In the genomic region with DNA sequence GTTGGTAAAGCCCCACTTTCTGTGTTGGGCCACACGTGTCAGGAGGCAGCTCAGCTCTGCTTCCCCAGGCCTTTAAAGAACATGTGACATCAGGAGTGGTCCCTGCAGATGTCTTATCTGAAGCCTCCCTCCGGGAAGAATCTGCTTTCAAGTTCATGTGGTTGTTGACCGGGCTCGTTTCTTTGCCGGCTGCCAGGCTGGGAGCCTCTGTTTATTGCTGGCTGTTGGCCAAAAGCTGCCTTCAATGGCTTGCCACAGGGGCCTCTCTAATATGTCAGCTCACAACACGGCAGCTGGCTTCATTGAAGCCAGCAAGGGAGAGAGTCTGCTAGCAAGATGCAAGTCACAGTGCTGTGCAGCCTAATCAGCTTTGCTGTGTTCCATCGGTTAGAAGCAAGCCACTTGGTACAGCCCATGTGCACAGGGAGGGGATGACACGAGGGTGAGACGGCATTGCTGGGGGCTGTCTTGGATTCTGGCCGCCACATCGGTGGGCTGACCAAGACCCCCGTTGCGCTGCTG, we compare ENCODE assay signal across 10 cellular contexts. TPM values are rescaled to one million over a fixed set of nuclear protein-coding genes. Genes with fewer than 3 reads are reported as not detected.
DNase-seq lines count a peak whose midpoint lies in the region; ATAC-seq and TF ChIP-seq lines count a peak whose summit lies in the region.
"Had no signal": no experiment of that assay in that cellular context is flagged by ENCODE, and none has a peak within 500 bp of the region (broad histone marks: within the 10 kb centered on the region; RNA-seq: fewer than 3 reads in every experiment).

No MANE protein-coding gene starts in this region.

- no peaks in the 10 kb centered on the region for H4K20me1 ChIP-seq in H9 (ENCODE audit: control insufficient read depth, insufficient read depth, insufficient read length)

- no peak overlapping the region for H3K23ac ChIP-seq in H9 (ENCODE audit: insufficient read length, low read depth, low read length)

- H3K36me3 ChIP-seq in rectal smooth muscle tissue (ENCODE audit: control insufficient read depth, insufficient read depth, low read length), result peaks cover 3% of the 10 kb centered on the region
- H3K36me3 ChIP-seq in CD4-positive, alpha-beta memory T cell (ENCODE audit: insufficient read depth, low read length), result no peaks in the 10 kb centered on the region

- no peak for TF ChIP-seq CTCF in H9 (conservative IDR thresholded peaks at IDR 0.05)

- CTCF ChIA-PET in CD4-positive, alpha-beta memory T cell (lab: Charles Lee; ENCODE audit: partially characterized antibody), result no interaction called here

- no peak overlapping the region for H3K27ac ChIP-seq in H9 (ENCODE audit: insufficient read length, low read depth, low read length)
- peak overlapping the region; percentile 94 for H3K27ac ChIP-seq in rectal smooth muscle tissue (ENCODE audit: low read depth, low read length)
- H3K27ac ChIP-seq in CD4-positive, alpha-beta memory T cell (ENCODE audit: low read depth, low read length), result no peak overlapping the region
- H3K27ac ChIP-seq: parathyroid adenoma had no signal

- no peaks in the 10 kb centered on the region for H3K36me3 Mint-ChIP-seq in H9 (ENCODE audit: insufficient read depth in 1 of 3, low read depth in 3 of 3)
- no peaks in the 10 kb centered on the region for H3K36me3 Mint-ChIP-seq in CD4-positive, alpha-beta memory T cell

- no peaks in the 10 kb centered on the region for H3K79me1 ChIP-seq in H9 (ENCODE audit: insufficient read depth, low read depth, low read length, poor library complexity, severe bottlenecking)

- H3K9me3 Mint-ChIP-seq in H9, result no peaks in the 10 kb centered on the region; a peak in 1 of 5 replicates
- no peaks in the 10 kb centered on the region for H3K9me3 Mint-ChIP-seq in CD4-positive, alpha-beta memory T cell

- no peak overlapping the region for H2BK15ac ChIP-seq in H9 (ENCODE audit: low read depth, low read length)

- H3K9ac ChIP-seq in H9 (ENCODE audit: extremely low read depth, insufficient read length, low read length), result no peak overlapping the region
- no peak overlapping the region for H3K9ac ChIP-seq in rectal smooth muscle tissue (ENCODE audit: low read length)
- H3K9ac ChIP-seq: parathyroid adenoma had no signal

- no peaks in the 10 kb centered on the region for H3K23me2 ChIP-seq in H9 (ENCODE audit: insufficient read length, low read depth, low read length, poor library complexity, severe bottlenecking)

- no peak overlapping the region for H2BK12ac ChIP-seq in H9 (ENCODE audit: insufficient read length, low read depth, low read length)

- peaks cover 5 to 15% of the 10 kb centered on the region in 2 experiments for H3K4me1 Mint-ChIP-seq in H9
- H3K4me1 Mint-ChIP-seq in CD4-positive, alpha-beta memory T cell, result peaks cover 0 to 4% (median 1%) of the 10 kb centered on the region in 4 donors

- no peak overlapping the region for H3K14ac ChIP-seq in H9 (ENCODE audit: insufficient read depth, low read length)

- H3K4me1 ChIP-seq in H9 (ENCODE audit: insufficient read depth, low read length), result no peaks in the 10 kb centered on the region
- peaks cover 52% of the 10 kb centered on the region for H3K4me1 ChIP-seq in rectal smooth muscle tissue (ENCODE audit: control insufficient read depth, insufficient read depth, low read length)
- H3K4me1 ChIP-seq in CD4-positive, alpha-beta memory T cell (ENCODE audit: insufficient read depth, low read length), result no peaks in the 10 kb centered on the region
- H3K4me1 ChIP-seq: parathyroid adenoma had no signal

- H3K56ac ChIP-seq in H9 (ENCODE audit: insufficient read length, low read depth, low read length), result no peak overlapping the region

- H4K8ac ChIP-seq in H9 (replicated peaks; ENCODE audit: insufficient read length, low read depth, low read length), result no peak overlapping the region

- no peaks in the 10 kb centered on the region for H3K79me2 ChIP-seq in H9 (ENCODE audit: insufficient read depth, low read length)
- H3K79me2 ChIP-seq: parathyroid adenoma had no signal

- H3K27me3 ChIP-seq in H9 (ENCODE audit: insufficient read depth, low read length), result no peaks in the 10 kb centered on the region
- no peaks in the 10 kb centered on the region for H3K27me3 ChIP-seq in rectal smooth muscle tissue (ENCODE audit: control insufficient read depth, insufficient read depth, low read length)
- no peaks in the 10 kb centered on the region for H3K27me3 ChIP-seq in CD4-positive, alpha-beta memory T cell (ENCODE audit: insufficient read depth, low read length)

- H2AFZ ChIP-seq in H9 (ENCODE audit: low read length), result no peak overlapping the region
- H2AFZ ChIP-seq: parathyroid adenoma had no signal

- no peak overlapping the region for H3K4me2 ChIP-seq in H9 (ENCODE audit: insufficient read depth, insufficient read length, low read length)

- peak; percentile 22 for DNase-seq in H9
- peak; percentile 94 for DNase-seq in NCI-H510A treated with DMSO at 0.1 percent for 48 hours (lab: John Stamatoyannopoulos, UW)
- DNase-seq in erythroblast (lab: John Stamatoyannopoulos, UW), result peak; percentile 76 to 77
- no peak for DNase-seq in CD4-positive, alpha-beta memory T cell

- H3K4me3 Mint-ChIP-seq in H9, result no peak overlapping the region
- no peak overlapping the region for H3K4me3 Mint-ChIP-seq in CD4-positive, alpha-beta memory T cell

- no peak overlapping the region for H2BK20ac ChIP-seq in H9 (ENCODE audit: low read depth, low read length, poor library complexity, severe bottlenecking)

- no peak overlapping the region for H3K4me3 ChIP-seq in rectal smooth muscle tissue (ENCODE audit: low read length)
- no peak overlapping the region for H3K4me3 ChIP-seq in CD4-positive, alpha-beta memory T cell (ENCODE audit: low read length in 2 of 2)

- ATAC-seq in GM19035 (IDR thresholded peaks at IDR 0.05; ENCODE audit: unreplicated experiment) (no peak), HG03521 (IDR thresholded peaks at IDR 0.05; ENCODE audit: unreplicated experiment) (no peak), GM18520 (IDR thresholded peaks at IDR 0.05; ENCODE audit: unreplicated experiment) (no peak)

- H3K9me3 ChIP-seq in H9 (ENCODE audit: control insufficient read depth, low read depth, low read length), result no peaks in the 10 kb centered on the region
- no peaks in the 10 kb centered on the region for H3K9me3 ChIP-seq in CD4-positive, alpha-beta memory T cell (ENCODE audit: control insufficient read depth in 1 of 2, low read length in 2 of 2)

- no peak overlapping the region for H4K91ac ChIP-seq in H9 (ENCODE audit: insufficient read length, low read depth, low read length)

- H4K5ac ChIP-seq in H9 (ENCODE audit: insufficient read length, low read depth, low read length), result no peak overlapping the region

- H2AK5ac ChIP-seq in H9 (ENCODE audit: insufficient read length, low read length), result no peak overlapping the region

- H2BK5ac ChIP-seq in H9 (ENCODE audit: insufficient read length, low read length), result no peak overlapping the region

- intact Hi-C loops in CD4-positive, alpha-beta memory T cell (cut with micrococcal nuclease), result no loop called here

- H3T11ph ChIP-seq in H9 (ENCODE audit: low read length), result no peak overlapping the region

- no peak for TF ChIP-seq POLR2A in erythroblast (IDR thresholded peaks at IDR 0.05; ENCODE audit: low read length)

- no peak overlapping the region for H3K4ac ChIP-seq in H9 (ENCODE audit: low read depth, low read length)

- no CpG with 5 or more reads among the region's 13 CpGs for WGBS in H9 (ENCODE audit: extremely low coverage, insufficient read length, low lambda C conversion rate)

- no peak overlapping the region for H3K18ac ChIP-seq in H9 (ENCODE audit: insufficient read length, low read depth, low read length)

- no peak overlapping the region for H2BK120ac ChIP-seq in H9 (ENCODE audit: low read depth, low read length, poor library complexity, severe bottlenecking)

- H3K27ac Mint-ChIP-seq in H9, result no peak overlapping the region
- no peak overlapping the region for H3K27ac Mint-ChIP-seq in CD4-positive, alpha-beta memory T cell

- H3K27me3 Mint-ChIP-seq in H9 (ENCODE audit: low read depth), result no peaks in the 10 kb centered on the region
- H3K27me3 Mint-ChIP-seq in CD4-positive, alpha-beta memory T cell, result peaks cover 6 to 8% of the 10 kb centered on the region in 2 donors

- POLR2A ChIA-PET in CD4-positive, alpha-beta memory T cell (lab: Charles Lee; ENCODE audit: partially characterized antibody), result no interaction called here

RNA-seq across cellular contexts. Expression of a gene that starts 14.6 kb away (rescaled TPM):
- 4.0 and 4.3 TPM in 2 replicates for total RNA-seq in H9 (2021)
- total RNA-seq in CD4-positive, alpha-beta memory T cell, result not detected
- not detected for polyA plus RNA-seq in CD4-positive, alpha-beta memory T cell

RNA-seq across cellular contexts. Expression of a gene that starts 17.7 kb away (rescaled TPM):
- not detected in 2 replicates for total RNA-seq in H9 (2021)
- total RNA-seq in CD4-positive, alpha-beta memory T cell, result not detected
- polyA plus RNA-seq in CD4-positive, alpha-beta memory T cell, result under 1 TPM in 1 of 2 donors, not detected in 1; 0.48 TPM
- total RNA-seq: temporal lobe had no signal

RNA-seq across cellular contexts. Expression of a gene that starts 50.3 kb away (rescaled TPM):
- 16.2 and 16.8 TPM in 2 replicates for total RNA-seq in H9 (2021)
- total RNA-seq in CD4-positive, alpha-beta memory T cell, result 10 to 100 TPM; 22.4 to 23.0 TPM
- polyA plus RNA-seq in CD4-positive, alpha-beta memory T cell, result 1 to 10 TPM; 6.6 to 7.2 TPM

Comparison
In these comparisons a context has a peak if more than half of its experiments do, and no peak if none do; other contexts are left out.
1. DNase-seq: peak in H9 (single experiment), NCI-H510A treated with DMSO at 0.1 percent for 48 hours (single experiment) and erythroblast (2 of 2); none in CD4-positive, alpha-beta memory T cell (0 of 5).